8 cellular contexts compared by ENCODE assay signal in genomic region chr6:142558785-142559184, GRCh38.
"Had no signal": no experiment of that assay in that cellular context is flagged by ENCODE, and none has a peak within 500 bp of the region (broad histone marks: within the 10 kb centered on the region; RNA-seq: fewer than 3 reads in every experiment).

No MANE protein-coding gene starts in this region.

- H3K36me3 Mint-ChIP-seq: IgD-negative memory B cell had no signal

- H3K36me3 ChIP-seq: HAP-1 had no signal

- H3K27ac Mint-ChIP-seq: GM23338, HFFc6, IgD-negative memory B cell had no signal

- ATAC-seq: GM23338, HCT116 had no signal

- H3K4me2 ChIP-seq: GM23338 had no signal

- H3K4me1 ChIP-seq: HAP-1 had no signal

- H3K4me3 ChIP-seq: GM23338, HAP-1 had no signal

- H3K4me3 Mint-ChIP-seq: GM23338, HFFc6, IgD-negative memory B cell had no signal

- DNase-seq: H7, HFFc6, KG1 had no signal

- H3K9me3 ChIP-seq: HAP-1 had no signal

- H3K27ac ChIP-seq: HL-60 had no signal
